In the genomic region with DNA sequence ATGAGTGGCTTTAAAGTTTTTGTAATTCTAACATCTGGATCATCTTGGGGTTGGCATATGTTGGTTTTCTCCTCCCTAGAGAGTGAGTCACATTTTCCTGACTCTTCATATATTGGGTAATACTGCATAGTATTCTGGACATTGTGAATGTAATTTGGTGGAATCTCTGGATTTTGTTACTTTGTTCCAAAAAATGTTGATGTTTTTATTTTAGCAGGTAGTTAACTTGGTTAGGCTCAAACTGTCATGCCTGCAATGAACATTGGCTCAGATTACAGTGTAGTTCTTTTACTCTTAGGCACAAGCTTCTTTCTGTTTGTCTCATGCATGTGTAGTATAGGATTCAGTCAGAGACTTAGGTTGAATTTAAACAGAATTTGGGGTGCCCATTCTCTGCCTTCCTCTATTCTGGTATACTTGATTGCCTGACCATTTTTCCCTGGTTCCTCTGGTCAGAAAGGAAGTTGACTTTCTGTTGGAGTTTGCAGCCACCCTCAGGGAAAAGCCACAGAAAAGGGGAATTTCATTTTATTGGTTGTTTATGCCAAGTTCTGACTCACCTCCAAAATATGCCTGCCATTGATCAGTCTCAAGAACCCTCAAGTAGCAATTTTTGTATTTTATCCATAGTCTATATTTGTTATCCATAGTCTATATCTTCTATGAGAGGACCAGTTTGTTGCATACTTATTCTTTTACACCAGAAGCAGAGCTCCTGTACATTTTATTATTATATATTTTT, we compare ENCODE assay signal across 12 cellular contexts.
A peak's percentile ranks its signal among the peaks of the same experiment; 100 is the strongest.
DNase-seq lines count a peak whose midpoint lies in the region; ATAC-seq and TF ChIP-seq lines count a peak whose summit lies in the region.
"Had no signal": no experiment of that assay in that cellular context is flagged by ENCODE, and none has a peak within 500 bp of the region (broad histone marks: within the 10 kb centered on the region; RNA-seq: fewer than 3 reads in every experiment).

No MANE protein-coding gene starts in this region.

- POLR2A ChIA-PET in activated CD4-positive, alpha-beta T cell treated with anti-CD3 and anti-CD28 coated beads for 36 hours (lab: Charles Lee): no interaction called here

- no peak for DNase-seq in activated CD4-positive, alpha-beta T cell treated with anti-CD3 and anti-CD28 coated beads for 36 hours
- DNase-seq in activated CD4-positive, alpha-beta T cell treated with anti-CD3 and anti-CD28 coated beads, Interleukin-2, amount 50 U/mL, for 4 hours: no peak
- DNase-seq in NCI-H460 (ENCODE audit: extremely low read depth, low read depth): peak; percentile 0
- DNase-seq in epithelial cell of proximal tubule (ENCODE audit: low read depth): peak; percentile 18
- peak; percentile 62 for DNase-seq in stromal cell of bone marrow (ENCODE audit: low read depth)
- DNase-seq in immature natural killer cell: no peak
- DNase-seq: activated effector memory CD4-positive, alpha-beta T cell treated with Interleukin-2 at 50 U/mL for 16 hours; effector memory CD8-positive, alpha-beta T cell; H9 had no signal

- H3K4me3 ChIP-seq in epithelial cell of proximal tubule (ENCODE audit: low read depth, low read length): no peak overlapping the region

- no peak overlapping the region for H3K4me3 Mint-ChIP-seq in activated CD4-positive, alpha-beta T cell treated with anti-CD3 and anti-CD28 coated beads for 36 hours
- no peak overlapping the region for H3K4me3 Mint-ChIP-seq in immature natural killer cell
- H3K4me3 Mint-ChIP-seq: effector memory CD8-positive, alpha-beta T cell; H9 had no signal

- peaks cover 8% of the 10 kb centered on the region for H3K4me1 Mint-ChIP-seq in activated CD4-positive, alpha-beta T cell treated with anti-CD3 and anti-CD28 coated beads for 36 hours
- H3K4me1 Mint-ChIP-seq in immature natural killer cell: peaks cover 0 to 27% of the 10 kb centered on the region in 2 donors

- no peak for TF ChIP-seq CTCF in epithelial cell of proximal tubule (conservative IDR thresholded peaks at IDR 0.05; ENCODE audit: low read depth, low read length)

- no peak overlapping the region for H3K27ac Mint-ChIP-seq in activated CD4-positive, alpha-beta T cell treated with anti-CD3 and anti-CD28 coated beads for 36 hours
- no peak overlapping the region for H3K27ac Mint-ChIP-seq in immature natural killer cell
- H3K27ac Mint-ChIP-seq: effector memory CD8-positive, alpha-beta T cell had no signal

- peak; percentile 53 for ATAC-seq in activated CD4-positive, alpha-beta T cell treated with anti-CD3 and anti-CD28 coated beads for 36 hours
- ATAC-seq in GM19467 (IDR thresholded peaks at IDR 0.05; ENCODE audit: unreplicated experiment) (no peak), HG02623 (IDR thresholded peaks at IDR 0.05; ENCODE audit: unreplicated experiment) (no peak)
- ATAC-seq: effector memory CD8-positive, alpha-beta T cell; left lobe of liver had no signal

- intact Hi-C loops in activated CD4-positive, alpha-beta T cell treated with anti-CD3 and anti-CD28 coated beads for 36 hours (cut with DNase I, micrococcal nuclease): no loop called here

- CTCF ChIA-PET in activated CD4-positive, alpha-beta T cell treated with anti-CD3 and anti-CD28 coated beads for 36 hours (lab: Charles Lee): interaction anchor here (0.8 to 1.1 kb wide), 2 partner anchors 69 to 243 kb away, joined by 3 read pairs; no protein-coding TSS in a partner anchor

- peaks cover 14% of the 10 kb centered on the region for H3K36me3 Mint-ChIP-seq in activated CD4-positive, alpha-beta T cell treated with anti-CD3 and anti-CD28 coated beads for 36 hours (ENCODE audit: low read depth)
- H3K36me3 Mint-ChIP-seq in immature natural killer cell: peaks cover 0 to 8% (median 0%) of the 10 kb centered on the region in 3 donors

- peaks cover 3% of the 10 kb centered on the region for H3K9me3 Mint-ChIP-seq in activated CD4-positive, alpha-beta T cell treated with anti-CD3 and anti-CD28 coated beads for 36 hours (ENCODE audit: low read depth)
- H3K9me3 Mint-ChIP-seq in immature natural killer cell: no peaks in the 10 kb centered on the region
- H3K9me3 Mint-ChIP-seq: effector memory CD8-positive, alpha-beta T cell; H9 had no signal

- no peaks in the 10 kb centered on the region for H3K27me3 Mint-ChIP-seq in activated CD4-positive, alpha-beta T cell treated with anti-CD3 and anti-CD28 coated beads for 36 hours
- H3K27me3 Mint-ChIP-seq in immature natural killer cell (ENCODE audit: low read depth in 3 of 3): no peaks in the 10 kb centered on the region
- H3K27me3 Mint-ChIP-seq: effector memory CD8-positive, alpha-beta T cell had no signal

Comparison
In these comparisons a context has a peak if more than half of its experiments do, and no peak if none do; other contexts are left out.
1. DNase-seq: peak in NCI-H460 (single experiment), epithelial cell of proximal tubule (single experiment) and stromal cell of bone marrow (single experiment); none in activated CD4-positive, alpha-beta T cell treated with anti-CD3 and anti-CD28 coated beads for 36 hours (single experiment), activated CD4-positive, alpha-beta T cell treated with anti-CD3 and anti-CD28 coated beads, Interleukin-2, amount 50 U/mL, for 4 hours (0 of 2) and immature natural killer cell (0 of 3).